In genomic region chr19:10305139-10305806, GRCh38 we compare ENCODE assay signal across 12 cellular contexts. TPM values are rescaled to one million over a fixed set of nuclear protein-coding genes. Genes with fewer than 3 reads are reported as not detected.
DNase-seq lines count a peak whose midpoint lies in the region; ATAC-seq and TF ChIP-seq lines count a peak whose summit lies in the region.
"Had no signal": no experiment of that assay in that cellular context is flagged by ENCODE, and none has a peak within 500 bp of the region (broad histone marks: within the 10 kb centered on the region; RNA-seq: fewer than 3 reads in every experiment).

No MANE protein-coding gene starts in this region.

- H3K4me1 ChIP-seq in SJSA1 (replicated peaks) (peaks cover 25% of the 10 kb centered on the region), thoracic aorta (ENCODE audit: control insufficient read depth in 1 of 2, low read depth in 2 of 2) (no peaks in the 10 kb centered on the region), PC-3 (ENCODE audit: insufficient read depth, low read length) (peaks cover 8% of the 10 kb centered on the region)
- H3K4me1 ChIP-seq: A549 had no signal

- H3K4me3 ChIP-seq in SJSA1 (no peak overlapping the region), foreskin fibroblast (ENCODE audit: low read depth in 1 of 2, low read length in 2 of 2) (no peak overlapping the region), thoracic aorta (peak overlapping the region; percentile 16), PC-3 (ENCODE audit: low read length) (no peak overlapping the region)
- H3K4me3 ChIP-seq: A549 had no signal

- no peaks in the 10 kb centered on the region for H3K79me2 ChIP-seq in PC-3 (ENCODE audit: low read length)

- intact Hi-C loops in PC-3 (cut with micrococcal nuclease): no loop called here

- no peaks in the 10 kb centered on the region for H4K20me1 ChIP-seq in PC-3 (ENCODE audit: low read length)

- H3K4me3 Mint-ChIP-seq in activated CD8-positive, alpha-beta memory T cell treated with anti-CD3 and anti-CD28 coated beads, Interleukin-2, amount 10 ng/mL, durations not matched to agents 7 days and 5 days: no peak overlapping the region
- H3K4me3 Mint-ChIP-seq: brain had no signal

- H3K9ac ChIP-seq in PC-3 (ENCODE audit: low read length): no peak overlapping the region

- ATAC-seq in activated CD8-positive, alpha-beta memory T cell treated with anti-CD3 and anti-CD28 coated beads, Interleukin-2, amount 10 ng/mL, durations not matched to agents 7 days and 5 days: peak; percentile 12
- ATAC-seq in thoracic aorta (ENCODE audit: insufficient number of reproducible peaks, low FRiP score, low read depth) (no peak), PC-3 (no peak)
- ATAC-seq: A549, left colon had no signal

- H3K27ac Mint-ChIP-seq in activated CD8-positive, alpha-beta memory T cell treated with anti-CD3 and anti-CD28 coated beads, Interleukin-2, amount 10 ng/mL, durations not matched to agents 7 days and 5 days: no peak overlapping the region

- CTCF ChIA-PET in activated CD8-positive, alpha-beta memory T cell treated with anti-CD3 and anti-CD28 coated beads, Interleukin-2, amount 10 ng/mL, durations not matched to agents 7 days and 5 days (lab: Charles Lee): interaction anchor here (1.8 to 4.5 kb wide), 2 partner anchors 28 to 35 kb away, joined by 5 to 18 read pairs; partner anchors contain the start of genes ICAM1 and RAVER1
- CTCF ChIA-PET in PC-3 (lab: Charles Lee): no interaction called here

- DNase-seq in activated CD8-positive, alpha-beta memory T cell treated with anti-CD3 and anti-CD28 coated beads, Interleukin-2, amount 10 ng/mL, durations not matched to agents 7 days and 5 days: no peak
- no peak for DNase-seq in activated CD8-positive, alpha-beta memory T cell treated with anti-CD3 and anti-CD28 coated beads, Interleukin-2, amount 50 U/mL, for 4 hours
- DNase-seq in SJSA1 (ENCODE audit: low read depth in 1 of 2, low spot score in 2 of 2) (no peak), foreskin fibroblast (peak; percentile 76 to 87), thoracic aorta (ENCODE audit: low spot score) (no peak), SK-N-DZ (ENCODE audit: low spot score) (no peak), PC-3 (no peak), T-helper 1 cell (no peak)
- DNase-seq: left colon, NCI-H2081 treated with DMSO at 0.1 percent for 48 hours had no signal

- H3F3A ChIP-seq in PC-3 (ENCODE audit: low read length, unreplicated experiment): no peaks in the 10 kb centered on the region

- no peaks in the 10 kb centered on the region for H3K36me3 Mint-ChIP-seq in activated CD8-positive, alpha-beta memory T cell treated with anti-CD3 and anti-CD28 coated beads, Interleukin-2, amount 10 ng/mL, durations not matched to agents 7 days and 5 days

- peaks cover 6% of the 10 kb centered on the region for H3K27me3 Mint-ChIP-seq in activated CD8-positive, alpha-beta memory T cell treated with anti-CD3 and anti-CD28 coated beads, Interleukin-2, amount 10 ng/mL, durations not matched to agents 7 days and 5 days

- H2AFZ ChIP-seq in PC-3 (ENCODE audit: low read length): no peak overlapping the region

- TF ChIP-seq CTCF in foreskin fibroblast (IDR thresholded peaks at IDR 0.05; ENCODE audit: low read depth, low read length) (no peak), thoracic aorta (IDR thresholded peaks at IDR 0.05) (no peak), PC-3 (conservative IDR thresholded peaks at IDR 0.05; ENCODE audit: low read depth, low read length) (no peak)

- no peaks in the 10 kb centered on the region for H3K4me1 Mint-ChIP-seq in activated CD8-positive, alpha-beta memory T cell treated with anti-CD3 and anti-CD28 coated beads, Interleukin-2, amount 10 ng/mL, durations not matched to agents 7 days and 5 days
- H3K4me1 Mint-ChIP-seq: brain had no signal

- peaks cover 13% of the 10 kb centered on the region; the same call in 1 of the 2 replicates for H3K36me3 ChIP-seq in SJSA1
- peaks cover 4% of the 10 kb centered on the region for H3K36me3 ChIP-seq in thoracic aorta
- H3K36me3 ChIP-seq in PC-3 (ENCODE audit: low read depth, low read length): no peaks in the 10 kb centered on the region; the same call in 1 of the 2 replicates

- peak overlapping the region; percentile 42; the same call in 1 of the 2 replicates for H3K27ac ChIP-seq in SJSA1
- no peak overlapping the region for H3K27ac ChIP-seq in thoracic aorta
- H3K27ac ChIP-seq in PC-3 (ENCODE audit: low read length): no peak overlapping the region
- H3K27ac ChIP-seq: A549 had no signal

- H3K27me3 ChIP-seq in SJSA1 (replicated peaks): no peaks in the 10 kb centered on the region
- no peaks in the 10 kb centered on the region for H3K27me3 ChIP-seq in thoracic aorta (replicated peaks; ENCODE audit: insufficient read depth)
- no peaks in the 10 kb centered on the region for H3K27me3 ChIP-seq in PC-3 (ENCODE audit: low read length)

- H3K9me3 ChIP-seq in SJSA1 (replicated peaks) (no peaks in the 10 kb centered on the region), thoracic aorta (no peaks in the 10 kb centered on the region), PC-3 (ENCODE audit: low read length) (no peaks in the 10 kb centered on the region)
- H3K9me3 ChIP-seq: A549 had no signal

- BruUV-seq in PC-3 (replicated peaks; lab: Mats Ljungman, UMichigan): no TSS peak

- POLR2A ChIA-PET in PC-3 (lab: Charles Lee; ENCODE audit: unreplicated experiment): no interaction called here

- no peaks in the 10 kb centered on the region for H3K9me3 Mint-ChIP-seq in activated CD8-positive, alpha-beta memory T cell treated with anti-CD3 and anti-CD28 coated beads, Interleukin-2, amount 10 ng/mL, durations not matched to agents 7 days and 5 days (ENCODE audit: low read depth)
- H3K9me3 Mint-ChIP-seq: brain had no signal

- H3K9me2 ChIP-seq in PC-3 (replicated peaks; ENCODE audit: low read length): no peaks in the 10 kb centered on the region

- no peak overlapping the region for H3K4me2 ChIP-seq in PC-3 (ENCODE audit: low read length)
- H3K4me2 ChIP-seq: A549 had no signal

RNA-seq across cellular contexts. Expression of gene ZGLP1, which starts 4.3 kb away (rescaled TPM):
- total RNA-seq in activated CD8-positive, alpha-beta memory T cell treated with anti-CD3 and anti-CD28 coated beads, Interleukin-2, amount 10 ng/mL, durations not matched to agents 7 days and 5 days: 1 to 10 TPM in 1 of 2 experiments, under 1 TPM in 1; 0.93 to 3.3 TPM
- total RNA-seq in SJSA1 (2014; rRNA removed; shearing (Covaris generic)): 1.2 TPM in 1 of 2 replicates, not detected in the other
- 1 to 10 TPM in 1 of 2 donors, not detected in 1; 5.3 TPM for total RNA-seq in thoracic aorta
- 1.6 and 2.4 TPM in 2 replicates for polyA plus RNA-seq in SK-N-DZ (2014; cell fraction: cytosol; rRNA removed)
- polyA plus RNA-seq in SK-N-DZ (2014; cell fraction: nucleus; rRNA removed): 16.2 and 24.5 TPM in 2 replicates
- total RNA-seq in PC-3 (2014; rRNA removed): 1.4 and 1.8 TPM in 2 replicates

RNA-seq across cellular contexts. Expression of gene FDX2, which starts 10.5 kb away (rescaled TPM):
- total RNA-seq in activated CD8-positive, alpha-beta memory T cell treated with anti-CD3 and anti-CD28 coated beads, Interleukin-2, amount 10 ng/mL, durations not matched to agents 7 days and 5 days: 10 to 100 TPM in 1 of 2 experiments, 1 to 10 TPM in 1; 7.4 to 11.1 TPM
- 25.5 and 84.1 TPM in 2 replicates for total RNA-seq in SJSA1 (2014; rRNA removed; shearing (Covaris generic))
- total RNA-seq in thoracic aorta (10 to 100 TPM; 13.4 to 35.8 TPM), PC-3 (2014; rRNA removed) (79.5 and 98.4 TPM in 2 replicates)
- polyA plus RNA-seq in SK-N-DZ (2014; cell fraction: cytosol; rRNA removed): 19.8 and 31.5 TPM in 2 replicates
- 34.2 and 43.1 TPM in 2 replicates for polyA plus RNA-seq in SK-N-DZ (2014; cell fraction: nucleus; rRNA removed)

RNA-seq across cellular contexts. Expression of gene ICAM5, which starts 15.5 kb away (rescaled TPM):
- total RNA-seq in activated CD8-positive, alpha-beta memory T cell treated with anti-CD3 and anti-CD28 coated beads, Interleukin-2, amount 10 ng/mL, durations not matched to agents 7 days and 5 days: under 1 TPM; 0.41 to 0.84 TPM
- total RNA-seq in SJSA1 (2014; rRNA removed; shearing (Covaris generic)): 0.38 and 0.79 TPM in 2 replicates
- under 1 TPM; 0.41 to 0.49 TPM for total RNA-seq in thoracic aorta
- polyA plus RNA-seq in SK-N-DZ (2014; cell fraction: cytosol; rRNA removed): 1.6 and 4.8 TPM in 2 replicates
- polyA plus RNA-seq in SK-N-DZ (2014; cell fraction: nucleus; rRNA removed): 7.7 and 13.4 TPM in 2 replicates
- total RNA-seq in PC-3 (2014; rRNA removed): 1.8 and 2.0 TPM in 2 replicates

RNA-seq across cellular contexts. Expression of gene ICAM4, which starts 18.5 kb away (rescaled TPM):
- under 1 TPM; 0.89 to 0.99 TPM for total RNA-seq in activated CD8-positive, alpha-beta memory T cell treated with anti-CD3 and anti-CD28 coated beads, Interleukin-2, amount 10 ng/mL, durations not matched to agents 7 days and 5 days
- total RNA-seq in SJSA1 (2014; rRNA removed; shearing (Covaris generic)): not detected in 2 replicates
- total RNA-seq in thoracic aorta: 1 to 10 TPM in 1 of 2 donors, under 1 TPM in 1; 0.95 to 2.0 TPM
- polyA plus RNA-seq in SK-N-DZ (2014; cell fraction: cytosol; rRNA removed): not detected in 2 replicates
- polyA plus RNA-seq in SK-N-DZ (2014; cell fraction: nucleus; rRNA removed): not detected in 2 replicates
- not detected in 2 replicates for total RNA-seq in PC-3 (2014; rRNA removed)
- polyA plus RNA-seq: A549 had no signal

RNA-seq across cellular contexts. Expression of gene RAVER1, which starts 28.1 kb away (rescaled TPM):
- 10 to 100 TPM; 87.0 to 87.8 TPM for total RNA-seq in activated CD8-positive, alpha-beta memory T cell treated with anti-CD3 and anti-CD28 coated beads, Interleukin-2, amount 10 ng/mL, durations not matched to agents 7 days and 5 days
- total RNA-seq in SJSA1 (2014; rRNA removed; shearing (Covaris generic)): 27.3 and 36.4 TPM in 2 replicates
- total RNA-seq in thoracic aorta: 10 to 100 TPM; 31.8 to 33.4 TPM
- polyA plus RNA-seq in SK-N-DZ (2014; cell fraction: cytosol; rRNA removed): 17.8 and 20.7 TPM in 2 replicates
- polyA plus RNA-seq in SK-N-DZ (2014; cell fraction: nucleus; rRNA removed): 10.8 and 28.6 TPM in 2 replicates
- 62.4 and 81.8 TPM in 2 replicates for total RNA-seq in PC-3 (2014; rRNA removed)

Comparison
In these comparisons a context has a peak if more than half of its experiments do, and no peak if none do; other contexts are left out.
1. DNase-seq: peak in foreskin fibroblast (2 of 2); none in activated CD8-positive, alpha-beta memory T cell treated with anti-CD3 and anti-CD28 coated beads, Interleukin-2, amount 10 ng/mL, durations not matched to agents 7 days and 5 days (single experiment), activated CD8-positive, alpha-beta memory T cell treated with anti-CD3 and anti-CD28 coated beads, Interleukin-2, amount 50 U/mL, for 4 hours (single experiment), SJSA1 (0 of 2), thoracic aorta (single experiment), SK-N-DZ (single experiment), PC-3 (single experiment) and T-helper 1 cell (0 of 5).